In the genomic region with DNA sequence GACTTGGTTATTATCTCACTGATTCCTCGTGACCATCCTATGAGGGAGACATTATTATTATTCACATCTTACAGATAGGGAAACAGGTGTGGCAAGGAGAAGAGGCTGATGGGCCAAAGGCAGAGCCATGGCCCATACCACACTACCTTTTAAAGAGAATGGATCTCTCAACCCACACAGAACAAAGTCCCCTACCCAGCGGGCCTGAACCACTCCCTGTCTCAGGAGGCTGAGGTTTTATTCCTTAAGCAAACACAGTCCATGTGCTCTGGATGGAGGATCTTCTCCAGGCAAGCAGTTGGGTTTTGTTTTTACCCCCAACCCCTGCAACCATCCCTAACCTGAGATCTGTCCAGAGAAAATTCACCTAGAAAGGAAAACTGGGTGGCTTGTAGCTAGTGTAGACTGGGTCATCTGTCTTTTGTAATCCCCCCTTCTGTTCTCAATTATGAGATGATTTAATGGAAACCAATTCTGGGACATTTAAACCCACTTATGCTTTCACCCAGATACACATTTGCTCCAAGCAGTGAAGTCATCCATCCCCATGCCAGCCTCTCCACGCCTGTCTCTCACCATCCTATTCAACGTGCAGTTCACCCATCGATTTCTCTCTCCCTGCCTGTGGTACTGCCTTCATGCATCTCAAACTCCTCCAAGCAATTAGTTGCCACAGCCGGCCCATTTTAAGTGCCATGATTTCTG, we compare ENCODE assay signal across 10 cellular contexts. TPM values are rescaled to one million over a fixed set of nuclear protein-coding genes. Genes with fewer than 3 reads are reported as not detected.
DNase-seq lines count a peak whose midpoint lies in the region; ATAC-seq and TF ChIP-seq lines count a peak whose summit lies in the region.
"Had no signal": no experiment of that assay in that cellular context is flagged by ENCODE, and none has a peak within 500 bp of the region (broad histone marks: within the 10 kb centered on the region; RNA-seq: fewer than 3 reads in every experiment).

No MANE protein-coding gene starts in this region.

- no peaks in the 10 kb centered on the region for H3K27me3 ChIP-seq in CD4-positive, CD25-positive, alpha-beta regulatory T cell (ENCODE audit: control insufficient read depth, insufficient read depth, low read length)

- peaks cover 70% of the 10 kb centered on the region for H3K4me1 ChIP-seq in CD4-positive, CD25-positive, alpha-beta regulatory T cell (ENCODE audit: control insufficient read depth, insufficient read depth, low read length, poor library complexity, severe bottlenecking)
- H3K4me1 ChIP-seq in mucosa of descending colon (ENCODE audit: low read depth) = peaks cover 5% of the 10 kb centered on the region

- H3K27me3 Mint-ChIP-seq in CD4-positive, CD25-positive, alpha-beta regulatory T cell = no peaks in the 10 kb centered on the region
- H3K27me3 Mint-ChIP-seq in IgD-negative memory B cell (peaks cover 4% of the 10 kb centered on the region), natural killer cell (ENCODE audit: low read depth in 2 of 2) (no peaks in the 10 kb centered on the region)

- intact Hi-C loops in natural killer cell (cut with micrococcal nuclease) = no loop called here
- intact Hi-C loops in mucosa of descending colon (cut with DNase I, micrococcal nuclease) = loop anchor here (5.0 kb wide), 1 partner anchor 62 kb away; no protein-coding TSS in a partner anchor

- peak overlapping the region; percentile 34 to 89 (median 72) for H3K4me3 Mint-ChIP-seq in CD4-positive, CD25-positive, alpha-beta regulatory T cell
- H3K4me3 Mint-ChIP-seq in IgD-negative memory B cell (peak overlapping the region in 3 of 4 donors; percentile 73 to 82 (median 79)), natural killer cell (peak overlapping the region; percentile 83)

- peak overlapping the region; percentile 94 for H3K27ac ChIP-seq in CD4-positive, CD25-positive, alpha-beta regulatory T cell (ENCODE audit: insufficient read depth, low read length, poor library complexity, severe bottlenecking)

- in situ Hi-C loops in astrocyte of the spinal cord (cut with HindIII; ENCODE audit: low sequenced_read_pairs) = no loop called here

- DNase-seq in CD4-positive, CD25-positive, alpha-beta regulatory T cell = no peak
- DNase-seq in astrocyte of the spinal cord (ENCODE audit: low read depth, low spot score) = no peak
- DNase-seq in natural killer cell = no peak
- no peak for DNase-seq in NCI-H526 treated with DMSO at 0.1 percent for 48 hours (lab: John Stamatoyannopoulos, UW)
- DNase-seq in mucosa of descending colon = no peak
- DNase-seq: kidney glomerular epithelial cell, NCI-H446 treated with DMSO at 0.1 percent for 48 hours had no signal

- H3K36me3 ChIP-seq in CD4-positive, CD25-positive, alpha-beta regulatory T cell (ENCODE audit: control insufficient read depth, insufficient read depth, low read length) = peaks cover 42% of the 10 kb centered on the region
- H3K36me3 ChIP-seq in mucosa of descending colon (ENCODE audit: low read depth) = no peaks in the 10 kb centered on the region

- peak overlapping the region; percentile 87 to 90 (median 87) for H3K27ac Mint-ChIP-seq in CD4-positive, CD25-positive, alpha-beta regulatory T cell
- H3K27ac Mint-ChIP-seq in IgD-negative memory B cell (peak overlapping the region; percentile 0 to 87 (median 82)), natural killer cell (peak overlapping the region; percentile 69 to 90)

- H3K9me3 ChIP-seq in CD4-positive, CD25-positive, alpha-beta regulatory T cell (ENCODE audit: control insufficient read depth in 2 of 2, low read length in 2 of 2) = no peaks in the 10 kb centered on the region
- no peaks in the 10 kb centered on the region for H3K9me3 ChIP-seq in mucosa of descending colon

- no peaks in the 10 kb centered on the region for H3K9me3 Mint-ChIP-seq in CD4-positive, CD25-positive, alpha-beta regulatory T cell
- H3K9me3 Mint-ChIP-seq in IgD-negative memory B cell (no peaks in the 10 kb centered on the region), natural killer cell (no peaks in the 10 kb centered on the region)

- peaks cover 31 to 78% (median 58%) of the 10 kb centered on the region in 4 donors for H3K4me1 Mint-ChIP-seq in CD4-positive, CD25-positive, alpha-beta regulatory T cell
- H3K4me1 Mint-ChIP-seq in IgD-negative memory B cell (peaks cover 22 to 37% (median 27%) of the 10 kb centered on the region in 3 donors), natural killer cell (peaks cover 29 to 37% of the 10 kb centered on the region in 2 donors)

- ATAC-seq in CD4-positive, CD25-positive, alpha-beta regulatory T cell (ENCODE audit: low read depth in 2 of 2) = no peak
- ATAC-seq in natural killer cell = no peak
- ATAC-seq in GM19351 (IDR thresholded peaks at IDR 0.05; ENCODE audit: unreplicated experiment) = no peak
- no peak for ATAC-seq in mucosa of descending colon
- ATAC-seq in HG03460 (IDR thresholded peaks at IDR 0.05; ENCODE audit: unreplicated experiment) = no peak

- TF ChIP-seq CTCF in astrocyte of the spinal cord (IDR thresholded peaks at IDR 0.05; ENCODE audit: low read depth, low read length) (no peak), natural killer cell (IDR thresholded peaks at IDR 0.05) (no peak), mucosa of descending colon (IDR thresholded peaks at IDR 0.05) (no peak)

- peak overlapping the region; percentile 44 for H3K4me3 ChIP-seq in CD4-positive, CD25-positive, alpha-beta regulatory T cell (ENCODE audit: low read depth, low read length)
- H3K4me3 ChIP-seq in astrocyte of the spinal cord (ENCODE audit: low read depth, low read length) = peak overlapping the region; percentile 73
- no peak overlapping the region for H3K4me3 ChIP-seq in mucosa of descending colon

- peaks cover 14% of the 10 kb centered on the region for H3K36me3 Mint-ChIP-seq in CD4-positive, CD25-positive, alpha-beta regulatory T cell
- H3K36me3 Mint-ChIP-seq in IgD-negative memory B cell = no peaks in the 10 kb centered on the region
- no peaks in the 10 kb centered on the region for H3K36me3 Mint-ChIP-seq in natural killer cell

RNA-seq across cellular contexts. Expression of gene PHF19, which starts 2.0 kb away (rescaled TPM):
- 149 TPM for total RNA-seq in CD4-positive, CD25-positive, alpha-beta regulatory T cell
- 10 to 100 TPM; 21.4 to 43.2 (median 31.9) TPM for polyA plus RNA-seq in CD4-positive, CD25-positive, alpha-beta regulatory T cell
- 3.9 TPM for polyA plus RNA-seq in IgD-negative memory B cell
- 10 to 100 TPM; 34.1 to 54.0 (median 47.8) TPM for total RNA-seq in natural killer cell
- 10 to 100 TPM in 2 of 3 donors, 1 to 10 TPM in 1; 9.8 to 33.6 (median 26.6) TPM for total RNA-seq in mucosa of descending colon

RNA-seq across cellular contexts. Expression of gene PSMD5, which starts 32.3 kb away (rescaled TPM):
- 44.0 TPM for total RNA-seq in CD4-positive, CD25-positive, alpha-beta regulatory T cell
- polyA plus RNA-seq in CD4-positive, CD25-positive, alpha-beta regulatory T cell = 10 to 100 TPM; 27.0 to 34.5 (median 29.9) TPM
- polyA plus RNA-seq in IgD-negative memory B cell = 16.8 TPM
- total RNA-seq in natural killer cell (10 to 100 TPM; 24.6 to 41.2 (median 37.1) TPM), mucosa of descending colon (10 to 100 TPM; 30.1 to 46.9 (median 32.3) TPM)

RNA-seq across cellular contexts. Expression of gene TRAF1, which starts 51.6 kb away (rescaled TPM):
- 167 TPM for total RNA-seq in CD4-positive, CD25-positive, alpha-beta regulatory T cell
- polyA plus RNA-seq in CD4-positive, CD25-positive, alpha-beta regulatory T cell = 10 to 100 TPM; 13.5 to 18.7 (median 16.5) TPM
- polyA plus RNA-seq in IgD-negative memory B cell = 1.3 TPM
- total RNA-seq in natural killer cell (10 to 100 TPM; 23.4 to 33.9 (median 30.5) TPM), mucosa of descending colon (1 to 10 TPM; 2.9 to 5.5 (median 3.8) TPM)
